Comparison of ENCODE assay signal across 27 cellular contexts in the genomic region with DNA sequence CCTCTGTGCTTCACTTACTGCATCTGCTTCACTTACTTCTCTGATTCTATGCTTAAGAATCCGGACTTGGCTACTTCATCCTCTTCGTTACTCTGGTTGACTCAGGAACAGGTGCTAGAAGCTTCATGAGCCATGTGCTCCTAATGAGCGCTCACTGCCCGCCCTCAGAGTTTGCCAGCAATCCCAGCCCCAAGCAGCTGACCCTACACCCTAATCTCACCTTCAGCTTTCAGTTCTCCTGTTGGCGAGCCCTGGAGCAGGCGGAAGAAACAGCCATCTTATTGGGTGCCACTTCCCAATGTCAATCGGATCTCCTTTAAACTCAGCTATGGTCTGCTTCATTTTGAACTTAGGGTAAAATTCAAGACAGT.
"Had no signal": no experiment of that assay in that cellular context is flagged by ENCODE, and none has a peak within 500 bp of the region (broad histone marks: within the 10 kb centered on the region; RNA-seq: fewer than 3 reads in every experiment).

No MANE protein-coding gene starts in this region.

- DNase-seq: activated CD4-positive, alpha-beta T cell treated with anti-CD3 and anti-CD28 coated beads for 48 hours; activated CD4-positive, alpha-beta T cell treated with anti-CD3 and anti-CD28 coated beads, Interleukin-2, amount 50 U/mL, for 48 hours; activated CD8-positive, alpha-beta memory T cell treated with anti-CD3 and anti-CD28 coated beads for 24 hours; activated effector memory CD4-positive, alpha-beta T cell treated with Interleukin-2 at 50 U/mL for 16 hours; activated naive CD4-positive, alpha-beta T cell treated with Interleukin-2 at 50 U/mL for 16 hours; anterior cingulate cortex; cerebellar nuclear complex; gastrocnemius medialis; glutamatergic neuron; hippocampal formation; lower lobe of right lung; mesenchymal stem cell; stimulated activated CD4-positive, alpha-beta T cell treated with anti-CD3 and anti-CD28 coated beads, Interleukin-2, amount 100 ng/mL, for 48 hours; stimulated activated naive CD8-positive, alpha-beta T cell treated with anti-CD3 and anti-CD28 coated beads, Interleukin-15, Interleukin-2, amounts not matched to agents 100 U/mL and 50 U/mL, for 24 hours; T-helper 17 cell; T1000; testis; WERI-Rb-1 had no signal

- H3K9me3 ChIP-seq: gastrocnemius medialis, lower lobe of right lung, neutrophil, right atrium auricular region, testis, vagina had no signal

- H3K4me1 ChIP-seq: gastrocnemius medialis, lower lobe of right lung, parathyroid adenoma, right atrium auricular region, testis, vagina had no signal

- H3K27me3 ChIP-seq: cardiac muscle cell, neutrophil, right atrium auricular region, testis, vagina had no signal

- H3K79me2 ChIP-seq: parathyroid adenoma had no signal

- H3K36me3 ChIP-seq: cardiac muscle cell, gastrocnemius medialis, lower lobe of right lung, neutrophil, right atrium auricular region, vagina, WERI-Rb-1 had no signal

- H3K27ac ChIP-seq: cardiac muscle cell, coronary artery, epithelial cell of prostate, gastrocnemius medialis, lower lobe of right lung, neutrophil, parathyroid adenoma, right atrium auricular region, testis, vagina, WERI-Rb-1 had no signal

- ATAC-seq: activated CD4-positive, CD25-positive, alpha-beta regulatory T cell treated with anti-CD3 and anti-CD28 coated beads, Interleukin-2, amount 50 U/mL, for 24 hours; gastrocnemius medialis; lower lobe of right lung; natural killer cell treated with Interleukin-12 subunit alpha and Interleukin-12 subunit beta and Interleukin-15 and Interleukin-18, amount 100 ng/mL, for 72 hours; stimulated activated naive CD8-positive, alpha-beta T cell treated with anti-CD3 and anti-CD28 coated beads, Interleukin-15, Interleukin-2, amounts not matched to agents 100 U/mL and 50 U/mL, for 24 hours; T-helper 17 cell had no signal

- H2AFZ ChIP-seq: parathyroid adenoma had no signal

- H3K9ac ChIP-seq: parathyroid adenoma had no signal

- H3K4me3 ChIP-seq: cardiac muscle cell, coronary artery, gastrocnemius medialis, lower lobe of right lung, right atrium auricular region, testis, vagina had no signal
